17 cellular contexts compared by ENCODE assay signal in the genomic region with DNA sequence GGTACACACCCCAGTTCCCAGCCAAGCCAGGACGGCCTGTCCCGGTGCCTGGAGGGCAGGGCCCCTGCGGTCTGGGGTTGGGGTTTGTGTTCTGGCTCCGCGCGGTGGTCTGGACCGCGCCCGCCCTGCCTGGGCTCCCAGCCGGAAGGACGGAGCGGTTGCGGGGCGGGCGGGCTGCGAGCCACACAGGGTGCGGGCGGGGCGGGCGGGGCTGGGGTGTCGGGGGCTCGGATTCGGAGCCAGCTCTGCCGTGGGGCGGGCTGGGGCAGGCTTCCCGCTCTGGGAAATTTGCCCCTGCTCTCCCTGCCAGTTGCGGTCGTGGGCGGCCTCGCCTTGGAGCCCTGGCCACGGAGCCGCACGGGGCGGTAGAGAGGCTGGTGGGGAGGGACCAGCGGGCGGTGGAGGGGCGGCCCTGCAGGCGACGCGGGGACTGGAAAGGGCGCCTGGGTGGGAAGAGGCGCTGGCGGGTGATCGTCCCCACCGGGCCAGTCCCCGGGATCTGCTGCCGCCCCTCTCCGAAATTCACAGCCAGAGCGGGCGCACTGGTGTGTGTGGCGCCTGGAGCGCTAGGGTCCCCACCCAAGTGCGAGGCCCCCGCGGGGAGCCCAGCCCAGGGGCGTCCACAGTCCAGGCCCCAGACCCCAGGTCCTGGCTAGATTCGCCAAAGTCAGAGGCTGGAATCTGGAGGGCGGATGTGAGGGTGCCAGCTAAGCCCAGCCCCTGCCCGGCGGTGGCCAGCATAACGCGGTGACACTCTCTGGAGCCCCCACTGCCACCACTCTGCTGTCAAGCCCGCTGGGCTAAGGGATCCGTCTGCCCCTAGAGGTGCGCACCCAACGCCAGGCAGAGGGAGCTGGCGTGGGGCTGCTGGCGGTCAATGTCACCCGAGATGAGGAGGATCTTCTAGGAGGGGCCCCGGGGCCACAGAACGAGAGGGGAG. TPM values are rescaled to one million over a fixed set of nuclear protein-coding genes. Genes with fewer than 3 reads are reported as not detected.
DNase-seq lines count a peak whose midpoint lies in the region; ATAC-seq and TF ChIP-seq lines count a peak whose summit lies in the region.
"Had no signal": no experiment of that assay in that cellular context is flagged by ENCODE, and none has a peak within 500 bp of the region (broad histone marks: within the 10 kb centered on the region; RNA-seq: fewer than 3 reads in every experiment).

No MANE protein-coding gene starts in this region.

- no peaks in the 10 kb centered on the region for H3K36me3 ChIP-seq in WERI-Rb-1
- no peaks in the 10 kb centered on the region for H3K36me3 ChIP-seq in ovary
- no peaks in the 10 kb centered on the region for H3K36me3 ChIP-seq in upper lobe of left lung
- H3K36me3 ChIP-seq: BE2C, transverse colon had no signal

- intact Hi-C loops in cardiac septum (cut with DNase I) (no loop called here), ovary (cut with DNase I) (loop anchor here in 1 of 4 donors (10.0 kb wide), 1 partner anchor 88 kb away; no protein-coding TSS in a partner anchor)

- peaks cover 19% of the 10 kb centered on the region for H3K4me1 ChIP-seq in ovary (ENCODE audit: insufficient read depth)
- peaks cover 0 to 9% (median 3%) of the 10 kb centered on the region in 4 donors for H3K4me1 ChIP-seq in upper lobe of left lung
- H3K4me1 ChIP-seq: BE2C, transverse colon had no signal

- peak; percentile 41 for DNase-seq in WERI-Rb-1
- peak; percentile 73 for DNase-seq in cardiac septum (ENCODE audit: low spot score)
- peak; percentile 60 to 84 (median 80) for DNase-seq in ovary
- peak; percentile 14 to 80 for DNase-seq in upper lobe of left lung
- DNase-seq in cerebellar nuclear complex (lab: John Stamatoyannopoulos, UW), result no peak
- DNase-seq in SW480 (ENCODE audit: low spot score), result no peak
- no peak for DNase-seq in NCI-H2029 treated with DMSO at 0.1 percent for 48 hours (lab: John Stamatoyannopoulos, UW)
- DNase-seq: activated CD4-positive, alpha-beta T cell treated with anti-CD3 and anti-CD28 coated beads for 4 hours; activated T-cell treated with anti-CD3 and anti-CD28 coated beads, Interleukin-2, amount 50 U/mL, for 24 hours; BE2C; central memory CD4-positive, alpha-beta T cell; DMS 273 treated with DMSO at 0.1 percent for 48 hours; NCI-H2081 treated with DMSO at 0.1 percent for 48 hours; NCI-H82; RPMI8226; transverse colon had no signal

- TF ChIP-seq CTCF in WERI-Rb-1 (IDR thresholded peaks at IDR 0.05; ENCODE audit: low read depth, low read length) (peak; percentile 52), ovary (IDR thresholded peaks at IDR 0.05) (peak in 1 of 3 donors; percentile 16), upper lobe of left lung (IDR thresholded peaks at IDR 0.05) (no peak)

- peaks cover 14% of the 10 kb centered on the region for H3K9me3 ChIP-seq in WERI-Rb-1 (ENCODE audit: severe bottlenecking)
- H3K9me3 ChIP-seq in ovary, result no peaks in the 10 kb centered on the region
- peaks cover 0 to 19% (median 0%) of the 10 kb centered on the region in 4 donors for H3K9me3 ChIP-seq in upper lobe of left lung
- H3K9me3 ChIP-seq: BE2C had no signal

- peak in 1 of 2 donors; percentile 80 for ATAC-seq in upper lobe of left lung (ENCODE audit: low FRiP score in 2 of 2)
- ATAC-seq: activated naive CD4-positive, alpha-beta T cell treated with anti-CD3 and anti-CD28 coated beads, Interleukin-2, amount 50 U/mL, for 72 hours had no signal

- no peak for TF ChIP-seq EP300 in ovary (IDR thresholded peaks at IDR 0.05)
- no peak for TF ChIP-seq EP300 in upper lobe of left lung (IDR thresholded peaks at IDR 0.05)

- H3K4me3 ChIP-seq in WERI-Rb-1 (ENCODE audit: low read depth, low read length) (peak overlapping the region; percentile 34), ovary (peak overlapping the region; percentile 15), upper lobe of left lung (peak overlapping the region in 2 of 4 donors; percentile 20 to 29)

- H3K27me3 ChIP-seq in WERI-Rb-1 (ENCODE audit: insufficient read depth, low read depth, severe bottlenecking) (peaks cover 39% of the 10 kb centered on the region), ovary (no peaks in the 10 kb centered on the region), upper lobe of left lung (peaks cover 0 to 10% (median 0%) of the 10 kb centered on the region in 4 donors)
- H3K27me3 ChIP-seq: BE2C had no signal

- 14 to 18% (median 16%) methylated on average over 49 to 71 of the region's 71 CpGs for WGBS in ovary, 3 donors
- WGBS in upper lobe of left lung, 2 donors, result 10 to 12% methylated on average over 5 to 43 of the region's 71 CpGs

- TF ChIP-seq POLR2A in ovary (IDR thresholded peaks at IDR 0.05) (no peak), upper lobe of left lung (IDR thresholded peaks at IDR 0.05) (no peak)

- no peak overlapping the region for H3K27ac ChIP-seq in WERI-Rb-1
- peak overlapping the region; percentile 68 to 86 for H3K27ac ChIP-seq in ovary
- H3K27ac ChIP-seq in upper lobe of left lung, result no peak overlapping the region
- H3K27ac ChIP-seq: transverse colon had no signal

RNA-seq across cellular contexts. Expression of a gene that starts 11.0 kb away (rescaled TPM):
- 0.13 TPM for total RNA-seq in cardiac septum
- total RNA-seq in ovary, result 1 to 10 TPM in 1 of 7 donors, under 1 TPM in 6; 0.37 to 1.4 (median 0.60) TPM
- under 1 TPM; 0.31 to 0.43 TPM for polyA plus RNA-seq in ovary
- 1 to 10 TPM in 1 of 6 donors, under 1 TPM in 3, not detected in 2; 0.15 to 2.1 (median 0.40) TPM for total RNA-seq in upper lobe of left lung

Comparison
In these comparisons a context has a peak if more than half of its experiments do, and no peak if none do; other contexts are left out.
1. DNase-seq: peak in WERI-Rb-1 (single experiment), cardiac septum (single experiment), ovary (5 of 5) and upper lobe of left lung (2 of 2); none in cerebellar nuclear complex (0 of 2), SW480 (single experiment) and NCI-H2029 treated with DMSO at 0.1 percent for 48 hours (single experiment).
2. H3K27ac ChIP-seq: peak in ovary (2 of 2); none in WERI-Rb-1 (single experiment) and upper lobe of left lung (0 of 4).